Comparison of ENCODE assay signal across 34 cellular contexts in genomic region chr20:48207505-48207904, GRCh38.
"Had no signal": no experiment of that assay in that cellular context is flagged by ENCODE, and none has a peak within 500 bp of the region (broad histone marks: within the 10 kb centered on the region; RNA-seq: fewer than 3 reads in every experiment).

No MANE protein-coding gene starts in this region.

- H3K4me3 ChIP-seq: MG63 had no signal

- DNase-seq: Karpas-422, Kasumi-1, MG63, MM.1S, MV-4-11, NCI-H1048, NCI-H1092, NCI-H1092 treated with DMSO at 0.1 percent for 48 hours, NCI-H1105, NCI-H1105 treated with DMSO at 0.1 percent for 48 hours, NCI-H1417, NCI-H1417 treated with DMSO at 0.1 percent for 48 hours, NCI-H1436, NCI-H1436 treated with DMSO at 0.1 percent for 48 hours, NCI-H146, NCI-H1694, NCI-H1694 treated with DMSO at 0.1 percent for 48 hours, NCI-H187, NCI-H1930, NCI-H2029, NCI-H2029 treated with DMSO at 0.1 percent for 48 hours, NCI-H2081, NCI-H2081 treated with DMSO at 0.1 percent for 48 hours, NCI-H2107, NCI-H2171, NCI-H2171 treated with DMSO at 0.1 percent for 48 hours, NCI-H2227 treated with DMSO at 0.1 percent for 48 hours, NCI-H226, NCI-H345, NCI-H446, NCI-H446 treated with DMSO at 0.1 percent for 48 hours, NCI-H510A, NCI-H510A treated with DMSO at 0.1 percent for 48 hours had no signal

- H3K27ac ChIP-seq: KMS-11 had no signal

- H3K9me3 ChIP-seq: MG63 had no signal

- H3K27me3 ChIP-seq: MG63 had no signal

- H3K36me3 ChIP-seq: MG63 had no signal
